1 cellular context compared by ENCODE assay signal in the genomic region with DNA sequence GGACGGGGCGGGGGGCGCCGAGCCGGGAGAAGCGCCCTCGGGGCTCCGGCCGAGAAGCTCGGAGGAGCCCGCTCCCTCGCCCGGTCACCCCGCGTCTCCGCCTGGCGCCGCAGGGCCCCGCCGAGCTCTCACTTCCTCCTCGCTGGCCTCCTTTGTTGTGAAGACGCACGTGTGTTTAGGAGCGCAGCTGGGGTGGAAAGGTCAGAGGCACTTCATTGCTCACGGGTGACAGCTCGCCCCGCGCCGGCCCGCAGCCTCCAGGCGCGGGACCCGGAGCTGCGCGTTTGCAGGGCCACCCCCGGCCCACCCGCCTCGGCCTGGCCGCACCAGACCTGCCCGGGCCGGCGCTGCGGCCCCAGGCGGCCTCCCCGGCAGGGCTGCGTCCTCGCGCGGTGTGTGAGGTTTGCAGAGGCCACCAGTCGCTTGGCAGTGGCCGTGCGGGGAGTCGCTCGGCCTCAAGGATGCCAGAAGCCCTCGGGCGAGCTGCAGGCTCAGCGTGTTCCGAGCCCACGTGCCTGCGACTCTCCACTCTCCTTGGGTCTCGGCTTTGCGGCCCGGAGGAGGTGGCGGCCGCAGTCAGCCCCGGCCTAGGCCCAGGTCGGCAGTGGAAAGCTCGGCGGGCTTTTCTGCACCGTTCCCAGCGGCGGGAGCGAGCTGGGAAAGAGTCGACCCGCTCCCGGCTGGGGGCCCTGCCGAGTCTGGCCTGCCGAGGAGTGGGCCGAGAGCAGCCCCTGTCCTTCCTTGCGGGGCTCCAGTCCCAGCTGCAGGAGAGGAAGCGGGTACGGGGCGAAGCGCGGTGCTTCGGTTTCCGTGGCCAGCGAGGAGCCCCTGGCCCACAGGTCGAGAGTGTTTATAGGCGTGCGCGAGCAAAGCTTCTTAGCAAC.
TF ChIP-seq lines count a peak whose summit lies in the region.

No MANE protein-coding gene starts in this region.

TF ChIP-seq in GM12878, 131 proteins besides CTCF, POLR2A, EP300 and RAD21:
- TF ChIP-seq CEBPB (IDR thresholded peaks at IDR 0.05; ENCODE audit: borderline replicate concordance in 1 of 2, low read depth in 2 of 2, low read length in 2 of 2) = no peak
- TF ChIP-seq CBX3 (IDR thresholded peaks at IDR 0.05; ENCODE audit: borderline replicate concordance, low read depth) = no peak
- TF ChIP-seq IKZF1 (conservative IDR thresholded peaks at IDR 0.05) = no peak
- TF ChIP-seq NR2F1 (conservative IDR thresholded peaks at IDR 0.05) = no peak
- peak; percentile 15 for TF ChIP-seq SUZ12 (IDR thresholded peaks at IDR 0.05; ENCODE audit: unreplicated experiment)
- no peak for TF ChIP-seq ZNF217 (IDR thresholded peaks at IDR 0.05)
- no peak for TF ChIP-seq ZBTB11 (CRISPR knock-in tag; IDR thresholded peaks at IDR 0.05)
- peak; percentile 63; the same call in 1 of the 2 replicates for TF ChIP-seq SPI1 (IDR thresholded peaks at IDR 0.05; ENCODE audit: borderline replicate concordance, insufficient read depth, low read depth, low read length)
- no peak for TF ChIP-seq RAD51 (IDR thresholded peaks at IDR 0.05)
- TF ChIP-seq CHD4 (IDR thresholded peaks at IDR 0.05) = no peak
- TF ChIP-seq SRF (IDR thresholded peaks at IDR 0.05; ENCODE audit: low read depth in 2 of 2, low read length in 2 of 2) = no peak
- TF ChIP-seq RFX5 (IDR thresholded peaks at IDR 0.05; ENCODE audit: low read depth, low read length) = no peak
- no peak for TF ChIP-seq MYC (IDR thresholded peaks at IDR 0.05; ENCODE audit: insufficient read depth, insufficient read length, insufficient replicate concordance, low read length, severe bottlenecking)
- TF ChIP-seq POLR2AphosphoS5 (IDR thresholded peaks at IDR 0.05; ENCODE audit: low read length) = no peak
- no peak for TF ChIP-seq FOS (IDR thresholded peaks at IDR 0.05; ENCODE audit: borderline replicate concordance, extremely low read depth, insufficient read length)
- peak; percentile 11 to 14; a peak in 1 of 4 replicates for TF ChIP-seq BHLHE40 (IDR thresholded peaks at IDR 0.05; ENCODE audit: borderline replicate concordance in 1 of 2, low read depth in 2 of 2, low read length in 1 of 2)
- TF ChIP-seq, protein P1, sequence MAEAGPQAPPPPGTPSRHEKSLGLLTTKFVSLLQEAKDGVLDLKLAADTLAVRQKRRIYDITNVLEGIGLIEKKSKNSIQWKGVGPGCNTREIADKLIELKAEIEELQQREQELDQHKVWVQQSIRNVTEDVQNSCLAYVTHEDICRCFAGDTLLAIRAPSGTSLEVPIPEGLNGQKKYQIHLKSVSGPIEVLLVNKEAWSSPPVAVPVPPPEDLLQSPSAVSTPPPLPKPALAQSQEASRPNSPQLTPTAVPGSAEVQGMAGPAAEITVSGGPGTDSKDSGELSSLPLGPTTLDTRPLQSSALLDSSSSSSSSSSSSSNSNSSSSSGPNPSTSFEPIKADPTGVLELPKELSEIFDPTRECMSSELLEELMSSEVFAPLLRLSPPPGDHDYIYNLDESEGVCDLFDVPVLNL (IDR thresholded peaks at IDR 0.05; ENCODE audit: low read depth, low read length) = no peak
- TF ChIP-seq GATAD2B (conservative IDR thresholded peaks at IDR 0.05; ENCODE audit: low read depth) = no peak
- no peak for TF ChIP-seq MEF2B (IDR thresholded peaks at IDR 0.05; ENCODE audit: partially characterized antibody, poor library complexity, severe bottlenecking)
- TF ChIP-seq HDAC6 (IDR thresholded peaks at IDR 0.05; ENCODE audit: unreplicated experiment) = no peak
